Comparison of ENCODE assay signal across 9 cellular contexts in genomic region chr1:93753766-93754763, GRCh38.
DNase-seq lines count a peak whose midpoint lies in the region; ATAC-seq and TF ChIP-seq lines count a peak whose summit lies in the region.
"Had no signal": no experiment of that assay in that cellular context is flagged by ENCODE, and none has a peak within 500 bp of the region (broad histone marks: within the 10 kb centered on the region; RNA-seq: fewer than 3 reads in every experiment).

No MANE protein-coding gene starts in this region.

- H3K27ac ChIP-seq in PC-3 (ENCODE audit: low read length) = peak overlapping the region; percentile 94
- H3K27ac ChIP-seq in mesodermal cell (ENCODE audit: low read depth, low read length, severe bottlenecking) = peak overlapping the region; percentile 83

- BruUV-seq in Calu3 (replicated peaks; lab: Mats Ljungman, UMichigan) (no TSS peak), PC-3 (replicated peaks; lab: Mats Ljungman, UMichigan) (TSS peak; percentile 10)

- H3F3A ChIP-seq in PC-3 (ENCODE audit: low read length, unreplicated experiment) = peaks cover 23% of the 10 kb centered on the region

- H3K27ac Mint-ChIP-seq in Calu3 (ENCODE audit: unreplicated experiment) = peak overlapping the region; percentile 27
- peak overlapping the region; percentile 18 for H3K27ac Mint-ChIP-seq in chondrocyte (ENCODE audit: unreplicated experiment)

- H3K36me3 ChIP-seq in PC-3 (ENCODE audit: low read depth, low read length) (peaks cover 11% of the 10 kb centered on the region; the same call in 1 of the 2 replicates), mesodermal cell (ENCODE audit: control insufficient read depth, insufficient read depth, low read length) (no peaks in the 10 kb centered on the region)

- H4K20me1 ChIP-seq in PC-3 (ENCODE audit: low read length) = no peaks in the 10 kb centered on the region

- no peaks in the 10 kb centered on the region for H3K9me2 ChIP-seq in PC-3 (replicated peaks; ENCODE audit: low read length)

- peaks cover 53% of the 10 kb centered on the region for H3K79me2 ChIP-seq in PC-3 (ENCODE audit: low read length)

- ATAC-seq in PC-3 = no peak
- no peak for ATAC-seq in GM21515 (IDR thresholded peaks at IDR 0.05; ENCODE audit: unreplicated experiment)
- ATAC-seq in GM19463 (IDR thresholded peaks at IDR 0.05; ENCODE audit: unreplicated experiment) = no peak

- no peaks in the 10 kb centered on the region for H3K36me3 Mint-ChIP-seq in Calu3 (ENCODE audit: insufficient read depth, unreplicated experiment)
- H3K36me3 Mint-ChIP-seq in chondrocyte (ENCODE audit: low read depth) = no peaks in the 10 kb centered on the region

- peak overlapping the region; percentile 27; the same call in 1 of the 2 replicates for H3K4me2 ChIP-seq in PC-3 (ENCODE audit: low read length)

- intact Hi-C loops in Calu3 (cut with micrococcal nuclease; ENCODE audit: unreplicated experiment) (no loop called here), PC-3 (cut with micrococcal nuclease) (no loop called here)

- no peak overlapping the region for H2AFZ ChIP-seq in PC-3 (ENCODE audit: low read length)

- CTCF ChIA-PET in Calu3 (lab: Charles Lee) (interaction anchor here (1.0 kb wide), 1 partner anchor 60 kb away, joined by 5 read pairs; no protein-coding TSS in a partner anchor), PC-3 (lab: Charles Lee) (interaction anchor here (1.2 kb wide), 1 partner anchor 60 kb away, joined by 3 read pairs; no protein-coding TSS in a partner anchor)

- no peaks in the 10 kb centered on the region for H3K9me3 ChIP-seq in PC-3 (ENCODE audit: low read length)
- no peaks in the 10 kb centered on the region for H3K9me3 ChIP-seq in mesodermal cell (ENCODE audit: control insufficient read depth, low read length)

- H3K4me3 Mint-ChIP-seq in Calu3 (ENCODE audit: low read depth, unreplicated experiment) = no peak overlapping the region
- H3K4me3 Mint-ChIP-seq in chondrocyte (ENCODE audit: unreplicated experiment) = no peak overlapping the region

- DNase-seq in Calu3 (no peak), PC-3 (peak; percentile 80), chondrocyte (ENCODE audit: low spot score) (no peak), 8988T (no peak), NCI-H1417 treated with DMSO at 0.1 percent for 48 hours (lab: John Stamatoyannopoulos, UW) (no peak)
- DNase-seq: Right ventricle myocardium superior had no signal

- peak overlapping the region; percentile 25; the same call in 1 of the 2 replicates for H3K9ac ChIP-seq in PC-3 (ENCODE audit: low read length)

- H3K27me3 Mint-ChIP-seq in Calu3 (ENCODE audit: unreplicated experiment) (no peaks in the 10 kb centered on the region), chondrocyte (ENCODE audit: low read depth) (no peaks in the 10 kb centered on the region)

- H3K27me3 ChIP-seq in PC-3 (ENCODE audit: low read length) = no peaks in the 10 kb centered on the region

- POLR2A ChIA-PET in PC-3 (lab: Charles Lee; ENCODE audit: unreplicated experiment) = interaction anchor here (1.4 kb wide), 1 partner anchor 16 kb away, joined by 5 read pairs; no protein-coding TSS in a partner anchor

- H3K4me1 ChIP-seq in PC-3 (ENCODE audit: insufficient read depth, low read length) (peaks cover 71% of the 10 kb centered on the region), mesodermal cell (ENCODE audit: control insufficient read depth, insufficient read depth, low read length, poor library complexity, severe bottlenecking) (peaks cover 20% of the 10 kb centered on the region)

- H3K4me3 ChIP-seq in PC-3 (ENCODE audit: low read length) = no peak overlapping the region
- H3K4me3 ChIP-seq in mesodermal cell (ENCODE audit: extremely low read depth, insufficient read depth, low read length, poor library complexity, severe bottlenecking) = no peak overlapping the region

- TF ChIP-seq CTCF in Calu3 (IDR thresholded peaks at IDR 0.05; ENCODE audit: unreplicated experiment) (no peak), PC-3 (conservative IDR thresholded peaks at IDR 0.05; ENCODE audit: low read depth, low read length) (no peak), chondrocyte (IDR thresholded peaks at IDR 0.05) (no peak)

- peaks cover 25% of the 10 kb centered on the region for H3K4me1 Mint-ChIP-seq in Calu3 (ENCODE audit: low read depth, unreplicated experiment)
- H3K4me1 Mint-ChIP-seq in chondrocyte (ENCODE audit: low read depth) = peaks cover 23% of the 10 kb centered on the region

- WGBS in mesodermal cell (ENCODE audit: insufficient coverage in 2 of 2), 2 experiments = 60 to 70% methylated on average over 4 to 5 of the region's 6 CpGs

- H3K9me3 Mint-ChIP-seq in Calu3 (ENCODE audit: low read depth, unreplicated experiment) (no peaks in the 10 kb centered on the region), chondrocyte (ENCODE audit: low read depth) (no peaks in the 10 kb centered on the region)
